ENCODE assay signal across 8 cellular contexts in the genomic region with DNA sequence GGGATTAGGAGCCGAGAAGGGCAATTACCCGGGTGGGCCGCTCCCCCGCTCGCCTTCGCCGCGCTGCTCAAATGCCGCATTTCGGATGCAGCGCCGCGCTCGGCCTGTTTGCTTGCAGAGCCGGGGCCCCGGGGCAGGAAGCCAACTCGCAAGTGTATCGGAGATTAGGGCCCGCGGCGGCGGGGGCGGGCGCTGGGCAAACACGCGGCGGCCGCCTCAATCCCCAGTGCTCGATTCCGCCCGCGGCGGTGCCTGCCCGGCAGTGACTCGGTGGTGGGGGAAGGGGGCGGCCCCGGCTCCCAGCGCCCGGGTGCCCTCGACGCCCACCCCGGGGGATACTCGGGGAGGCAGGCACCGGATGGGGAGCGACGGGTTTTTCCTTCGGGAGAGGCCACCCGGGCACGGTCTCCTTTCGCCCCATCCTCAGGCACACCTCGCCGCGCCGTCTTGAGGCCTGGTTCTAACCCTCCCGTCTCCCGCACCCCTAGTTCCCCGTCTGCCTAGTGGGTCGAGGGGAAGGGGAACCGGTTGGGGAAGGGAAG. TPM values are rescaled to one million over a fixed set of nuclear protein-coding genes. Genes with fewer than 3 reads are reported as not detected.
DNase-seq lines count a peak whose midpoint lies in the region; TF ChIP-seq lines count a peak whose summit lies in the region.

No MANE protein-coding gene starts in this region.

- no peaks in the 10 kb centered on the region for H3K79me2 ChIP-seq in mesendoderm (ENCODE audit: control insufficient read depth, insufficient read depth, low read length)

- no peak overlapping the region for H2BK5ac ChIP-seq in mesendoderm (ENCODE audit: low read length)

- peaks cover 15% of the 10 kb centered on the region for H3K4me1 Mint-ChIP-seq in endodermal cell

- no peak overlapping the region for H4K5ac ChIP-seq in mesendoderm (ENCODE audit: low read length)

- H3K9me3 ChIP-seq in endodermal cell (ENCODE audit: control insufficient read depth, low read length): no peaks in the 10 kb centered on the region

- H3K79me1 ChIP-seq in mesendoderm (ENCODE audit: low read length): no peaks in the 10 kb centered on the region

- no peak overlapping the region for H3K23ac ChIP-seq in mesendoderm (ENCODE audit: low read length)

- no peaks in the 10 kb centered on the region for H3K9me3 Mint-ChIP-seq in endodermal cell

- peak overlapping the region; percentile 72 for H3K4me3 Mint-ChIP-seq in endodermal cell

- H3K27ac ChIP-seq in endodermal cell (ENCODE audit: low read depth, low read length) (no peak overlapping the region), mesendoderm (ENCODE audit: low read depth, low read length) (no peak overlapping the region)

- no peak overlapping the region for H4K8ac ChIP-seq in mesendoderm (ENCODE audit: low read depth, low read length)

- peak overlapping the region; percentile 8 for H3K18ac ChIP-seq in mesendoderm (ENCODE audit: low read length)

- H3K4ac ChIP-seq in mesendoderm (ENCODE audit: low read depth, low read length): no peak overlapping the region

- peaks cover 74% of the 10 kb centered on the region for H3K27me3 Mint-ChIP-seq in endodermal cell (ENCODE audit: insufficient read depth)

- H3K4me1 ChIP-seq in endodermal cell (ENCODE audit: control insufficient read depth, insufficient read depth, low read length): no peaks in the 10 kb centered on the region
- H3K4me1 ChIP-seq in mesendoderm (ENCODE audit: control insufficient read depth, low read depth, low read length): peaks cover 2% of the 10 kb centered on the region

- no peak overlapping the region for H2AK5ac ChIP-seq in mesendoderm (ENCODE audit: low read length)

- H2BK120ac ChIP-seq in mesendoderm (ENCODE audit: low read depth, low read length): no peak overlapping the region

- no peak overlapping the region for H3K27ac Mint-ChIP-seq in endodermal cell

- H3K36me3 Mint-ChIP-seq in endodermal cell (ENCODE audit: low read depth): no peaks in the 10 kb centered on the region

- peak overlapping the region; percentile 91 for H3K4me3 ChIP-seq in endodermal cell (ENCODE audit: low read length)
- H3K4me3 ChIP-seq in mesendoderm (ENCODE audit: low read length): peak overlapping the region; percentile 0

- no peak overlapping the region for H2BK15ac ChIP-seq in mesendoderm (replicated peaks; ENCODE audit: low read depth)

- whole genome bisulfite sequencing in endodermal cell (ENCODE audit: insufficient coverage in 1 of 2, insufficient read length in 1 of 2), 2 experiments: 0% methylated on average over 35 to 56 of the region's 59 CpGs
- WGBS in mesendoderm (ENCODE audit: extremely low coverage, insufficient coverage, low lambda C conversion rate): no CpG with 5 or more reads among the region's 59 CpGs

- H3K36me3 ChIP-seq in endodermal cell (ENCODE audit: control insufficient read depth, insufficient read depth, low read length): no peaks in the 10 kb centered on the region
- no peaks in the 10 kb centered on the region for H3K36me3 ChIP-seq in mesendoderm (ENCODE audit: control insufficient read depth, insufficient read depth, low read length)

- H3K4me2 ChIP-seq in mesendoderm (ENCODE audit: low read length): peak overlapping the region; percentile 44

- H3K56ac ChIP-seq in mesendoderm (ENCODE audit: low read length): peak overlapping the region; percentile 38

- DNase-seq in DMS153 treated with DMSO at 0.1 percent for 48 hours (lab: John Stamatoyannopoulos, UW; ENCODE audit: unreplicated experiment) (peak; percentile 28), DMS153 (lab: John Stamatoyannopoulos, UW) (no peak), NCI-H2227 treated with DMSO at 0.1 percent for 48 hours (lab: John Stamatoyannopoulos, UW) (peak; percentile 34), endodermal cell (peak; percentile 88), mesendoderm (peak; percentile 79), middle frontal gyrus (ENCODE audit: extremely low spot score, low spot score) (no peak)
- DNase-seq in activated CD8-positive, alpha-beta memory T cell treated with anti-CD3 and anti-CD28 coated beads, Interleukin-2, amount 50 U/mL, for 1 hour (ENCODE audit: extremely low read depth): peak; percentile 35
- DNase-seq in stimulated activated CD8-positive, alpha-beta memory T cell treated with anti-CD3 and anti-CD28 coated beads, Interleukin-15, amount 100 ng/mL, for 24 hours (ENCODE audit: low read depth): peak; percentile 42

- H3K9ac ChIP-seq in endodermal cell (ENCODE audit: extremely low read depth, low read length, poor library complexity, severe bottlenecking) (no peak overlapping the region), mesendoderm (ENCODE audit: low read length) (peak overlapping the region; percentile 12)

- TF ChIP-seq CTCF in endodermal cell (conservative IDR thresholded peaks at IDR 0.05): peak; percentile 10

- H3K27me3 ChIP-seq in endodermal cell (ENCODE audit: control insufficient read depth, insufficient read depth, low read length, poor library complexity, severe bottlenecking) (peaks cover 66% of the 10 kb centered on the region), mesendoderm (ENCODE audit: insufficient read depth, low read length, poor library complexity) (peaks cover 9% of the 10 kb centered on the region)

RNA-seq across cellular contexts. Expression of a gene that starts 26.6 kb away (rescaled TPM):
- not detected for total RNA-seq in endodermal cell
- polyA plus RNA-seq in endodermal cell (2013, experiment 1 of 2): not detected
- not detected for polyA plus RNA-seq in endodermal cell (2013, experiment 2 of 2)
- 0.03 TPM for polyA plus RNA-seq in mesendoderm (2013, experiment 1 of 2)
- 0.01 TPM for polyA plus RNA-seq in mesendoderm (2013, experiment 2 of 2)

RNA-seq across cellular contexts. Expression of a gene that starts 38.3 kb away (rescaled TPM):
- 10 to 100 TPM; 34.9 to 35.4 TPM for total RNA-seq in endodermal cell
- 29.5 TPM for polyA plus RNA-seq in endodermal cell (2013, experiment 1 of 2)
- polyA plus RNA-seq in endodermal cell (2013, experiment 2 of 2): 25.7 TPM
- polyA plus RNA-seq in mesendoderm (2013, experiment 1 of 2): 43.1 TPM
- 42.7 TPM for polyA plus RNA-seq in mesendoderm (2013, experiment 2 of 2)

RNA-seq across cellular contexts. Expression of a gene that starts 57.3 kb away (rescaled TPM):
- 10 to 100 TPM in 1 of 2 donors, 1 to 10 TPM in 1; 8.8 to 10.2 TPM for total RNA-seq in endodermal cell
- polyA plus RNA-seq in endodermal cell (2013, experiment 1 of 2): 14.0 TPM
- polyA plus RNA-seq in endodermal cell (2013, experiment 2 of 2): 13.9 TPM
- 5.6 TPM for polyA plus RNA-seq in mesendoderm (2013, experiment 1 of 2)
- 5.6 TPM for polyA plus RNA-seq in mesendoderm (2013, experiment 2 of 2)

RNA-seq across cellular contexts. Expression of a gene that starts 58.4 kb away (rescaled TPM):
- 100 to 1,000 TPM; 347 to 391 TPM for total RNA-seq in endodermal cell
- polyA plus RNA-seq in endodermal cell (2013, experiment 1 of 2): 254 TPM
- polyA plus RNA-seq in endodermal cell (2013, experiment 2 of 2): 232 TPM
- 657 TPM for polyA plus RNA-seq in mesendoderm (2013, experiment 1 of 2)
- 670 TPM for polyA plus RNA-seq in mesendoderm (2013, experiment 2 of 2)

Comparison
In these comparisons a context has a peak if more than half of its experiments do, and no peak if none do; other contexts are left out.
1. DNase-seq: peak in DMS153 treated with DMSO at 0.1 percent for 48 hours (single experiment), NCI-H2227 treated with DMSO at 0.1 percent for 48 hours (single experiment), activated CD8-positive, alpha-beta memory T cell treated with anti-CD3 and anti-CD28 coated beads, Interleukin-2, amount 50 U/mL, for 1 hour (single experiment), endodermal cell (single experiment), mesendoderm (single experiment) and stimulated activated CD8-positive, alpha-beta memory T cell treated with anti-CD3 and anti-CD28 coated beads, Interleukin-15, amount 100 ng/mL, for 24 hours (single experiment); none in DMS153 (single experiment) and middle frontal gyrus (single experiment).